ENCODE assay signal across 20 cellular contexts in the genomic region with DNA sequence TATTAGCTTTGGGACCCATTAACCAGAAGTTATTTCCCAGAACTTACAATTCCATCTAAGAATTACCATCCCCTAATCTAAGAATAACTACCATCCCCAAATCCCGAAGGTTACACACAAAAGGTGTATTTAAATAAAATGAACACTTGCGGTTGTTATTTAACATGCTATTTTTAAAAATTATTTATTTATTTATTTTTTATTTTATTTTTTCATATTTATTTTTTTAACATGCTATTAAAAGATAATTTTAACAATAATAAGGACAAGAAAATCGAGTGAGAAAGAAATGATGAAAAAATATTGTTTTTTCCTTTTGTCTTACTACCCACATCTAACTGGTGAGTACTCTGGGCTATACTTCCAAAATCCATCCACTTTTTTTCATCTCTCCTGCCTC. TPM values are rescaled to one million over a fixed set of nuclear protein-coding genes. Genes with fewer than 3 reads are reported as not detected.
DNase-seq lines count a peak whose midpoint lies in the region; ATAC-seq, FAIRE-seq and TF ChIP-seq lines count a peak whose summit lies in the region.
"Had no signal": no experiment of that assay in that cellular context is flagged by ENCODE, and none has a peak within 500 bp of the region (broad histone marks: within the 10 kb centered on the region; RNA-seq: fewer than 3 reads in every experiment).

No MANE protein-coding gene starts in this region.

- H3K36me3 ChIP-seq in BLaER1 (peaks cover 10% of the 10 kb centered on the region), adipocyte (ENCODE audit: control insufficient read depth, insufficient read depth, low read length, severe bottlenecking) (no peaks in the 10 kb centered on the region), mesenchymal stem cell (ENCODE audit: control insufficient read depth in 1 of 2, insufficient read depth in 2 of 2, low read depth in 1 of 2, low read length in 2 of 2) (no peaks in the 10 kb centered on the region), uterus (no peaks in the 10 kb centered on the region)
- H3K36me3 ChIP-seq: stomach, thyroid gland had no signal

- ATAC-seq in sciatic nerve = no peak

- H3K27me3 ChIP-seq in BLaER1 (no peaks in the 10 kb centered on the region), adipocyte (replicated peaks; ENCODE audit: control insufficient read depth, insufficient read depth, low read length) (no peaks in the 10 kb centered on the region), mesenchymal stem cell (ENCODE audit: control insufficient read depth in 1 of 2, insufficient read depth in 1 of 2, low read length in 2 of 2) (no peaks in the 10 kb centered on the region), uterus (no peaks in the 10 kb centered on the region)
- H3K27me3 ChIP-seq: dorsolateral prefrontal cortex, stomach, thyroid gland had no signal

- TF ChIP-seq POLR2A in uterus (IDR thresholded peaks at IDR 0.05) = no peak

- no peak overlapping the region for H3K9ac ChIP-seq in BLaER1
- H3K9ac ChIP-seq in adipocyte (ENCODE audit: low read length) = peak overlapping the region; percentile 20
- peak overlapping the region; percentile 66 for H3K9ac ChIP-seq in mesenchymal stem cell (ENCODE audit: low read length)

- no peak overlapping the region for H2AK5ac ChIP-seq in mesenchymal stem cell (ENCODE audit: low read length, severe bottlenecking)

- in situ Hi-C loops in KBM-7 (cut with MboI; ENCODE audit: low pct_unique_long_range_greater_than_20kb, low sequenced_read_pairs) = no loop called here

- H3K4me1 ChIP-seq in BLaER1 (peaks cover 39% of the 10 kb centered on the region), adipocyte (ENCODE audit: control insufficient read depth, insufficient read depth, low read length) (peaks cover 60% of the 10 kb centered on the region), mesenchymal stem cell (ENCODE audit: control insufficient read depth, insufficient read depth, low read depth, low read length) (peaks cover 2% of the 10 kb centered on the region), uterus (no peaks in the 10 kb centered on the region)

- peaks cover 98% of the 10 kb centered on the region for H4K20me1 ChIP-seq in BLaER1

- intact Hi-C loops in sciatic nerve (cut with DNase I) = no loop called here
- intact Hi-C loops in uterus (cut with DNase I; ENCODE audit: low total_unique reads) = no loop called here

- H3K4me2 ChIP-seq in BLaER1 (peak overlapping the region; percentile 23; the same call in 1 of the 2 replicates), mesenchymal stem cell (ENCODE audit: low read length, poor library complexity, severe bottlenecking) (no peak overlapping the region)
- H3K4me2 ChIP-seq: smooth muscle cell had no signal

- no peak overlapping the region for H3K23ac ChIP-seq in mesenchymal stem cell (ENCODE audit: low read length in 2 of 2)

- TF ChIP-seq CTCF in uterus (IDR thresholded peaks at IDR 0.05) = no peak

- no peak overlapping the region for H2BK12ac ChIP-seq in mesenchymal stem cell (ENCODE audit: low read length in 2 of 2)

- H3K4me3 ChIP-seq in BLaER1 (no peak overlapping the region), adipocyte (ENCODE audit: low read length) (no peak overlapping the region), mesenchymal stem cell (ENCODE audit: insufficient read depth in 1 of 2, low read depth in 1 of 2, low read length in 2 of 2) (peak overlapping the region in 1 of 2 experiments; percentile 19), uterus (no peak overlapping the region)
- H3K4me3 ChIP-seq: SK-N-MC, smooth muscle cell, stomach, thyroid gland had no signal

- H3K18ac ChIP-seq in mesenchymal stem cell (ENCODE audit: low read depth in 1 of 2, low read length in 2 of 2) = no peak overlapping the region

- no peak overlapping the region for H3K4ac ChIP-seq in mesenchymal stem cell (ENCODE audit: low read depth in 1 of 2, low read length in 2 of 2)

- peak; percentile 72 for FAIRE-seq in G401.6 (lab: Jason Lieb, UNC)

- DNase-seq in adipocyte (ENCODE audit: low read depth) = no peak
- DNase-seq in mesenchymal stem cell = no peak
- no peak for DNase-seq in sciatic nerve (ENCODE audit: low spot score)
- no peak for DNase-seq in uterus
- no peak for DNase-seq in KBM-7
- DNase-seq: activated CD4-positive, alpha-beta T cell treated with anti-CD3 and anti-CD28 coated beads for 36 hours; activated naive CD8-positive, alpha-beta T cell treated with anti-CD3 and anti-CD28 coated beads, Interleukin-2, amount 10 ng/mL, durations not matched to agents 7 days and 5 days; activated T-cell treated with anti-CD3 and anti-CD28 coated beads, Interleukin-2, amount 50 U/mL, for 48 hours; dorsolateral prefrontal cortex; glutamatergic neuron; islet precursor cell; KG1; stimulated activated CD4-positive, alpha-beta T cell treated with anti-CD3 and anti-CD28 coated beads, Interleukin-1b, Interleukin-23, amount 100 ng/mL, for 48 hours; stimulated activated CD8-positive, alpha-beta memory T cell treated with anti-CD3 and anti-CD28 coated beads, Interleukin-4, amount 100 ng/mL, for 48 hours; stomach; thyroid gland had no signal

- no peak overlapping the region for H2AFZ ChIP-seq in mesenchymal stem cell (ENCODE audit: low read depth, low read length)

- H2BK120ac ChIP-seq in mesenchymal stem cell (ENCODE audit: low read depth, low read length) = no peak overlapping the region

- 100% methylated on average over 1 of the region's 3 CpGs for WGBS in mesenchymal stem cell

- no peak overlapping the region for H4K8ac ChIP-seq in mesenchymal stem cell (ENCODE audit: low read length)

- no peak overlapping the region for H2BK15ac ChIP-seq in mesenchymal stem cell (ENCODE audit: low read depth, poor library complexity, severe bottlenecking)

- H3K9me3 ChIP-seq in BLaER1 = no peaks in the 10 kb centered on the region
- no peaks in the 10 kb centered on the region for H3K9me3 ChIP-seq in adipocyte (ENCODE audit: control insufficient read depth, low read length)
- H3K9me3 ChIP-seq in mesenchymal stem cell (ENCODE audit: control insufficient read depth, low read length) = no peaks in the 10 kb centered on the region
- no peaks in the 10 kb centered on the region for H3K9me3 ChIP-seq in uterus
- H3K9me3 ChIP-seq: stomach, thyroid gland had no signal

- no peak overlapping the region for H2BK5ac ChIP-seq in mesenchymal stem cell (ENCODE audit: low read depth, low read length, poor library complexity, severe bottlenecking)

- no peak overlapping the region for H3K27ac ChIP-seq in BLaER1
- H3K27ac ChIP-seq in mesenchymal stem cell (ENCODE audit: low read length, poor library complexity, severe bottlenecking) = no peak overlapping the region
- H3K27ac ChIP-seq in uterus = no peak overlapping the region
- H3K27ac ChIP-seq: SK-N-MC, stomach, thyroid gland had no signal

- no peak overlapping the region for H3K14ac ChIP-seq in mesenchymal stem cell (ENCODE audit: low read length in 2 of 2)

- H4K91ac ChIP-seq in mesenchymal stem cell (ENCODE audit: low read length) = no peak overlapping the region

- H3K79me1 ChIP-seq in mesenchymal stem cell (replicated peaks; ENCODE audit: low read length, poor library complexity, severe bottlenecking) = peaks cover 20% of the 10 kb centered on the region

RNA-seq across cellular contexts. Expression of gene FBXO33, which starts 6.3 kb away (rescaled TPM):
- 10.4 TPM for polyA plus RNA-seq in mesenchymal stem cell (2013, experiment 1 of 2)
- 11.3 TPM for polyA plus RNA-seq in mesenchymal stem cell (2013, experiment 2 of 2)
- total RNA-seq in sciatic nerve (12.0 TPM), uterus (10 to 100 TPM; 12.1 to 27.2 (median 20.8) TPM)
